Comparison of ENCODE assay signal across 1 cellular context in genomic region chr10:75209325-75210192, GRCh38.
A peak's percentile ranks its signal among the peaks of the same experiment; 100 is the strongest.
TF ChIP-seq lines count a peak whose summit lies in the region.

No MANE protein-coding gene starts in this region.

TF ChIP-seq in K562, 482 proteins besides CTCF, POLR2A, EP300 and RAD21 (continued from another document and continues in another):
- TF ChIP-seq ZBTB26 (CRISPR knock-in tag; IDR thresholded peaks at IDR 0.05): no peak
- TF ChIP-seq ZBTB11 (CRISPR knock-in tag; IDR thresholded peaks at IDR 0.05): peak in 1 of 3 experiments; percentile 80; a peak in 2 of 6 replicates
- no peak for TF ChIP-seq SAFB (IDR thresholded peaks at IDR 0.05; ENCODE audit: borderline replicate concordance, low read depth, low read length)
- TF ChIP-seq ZFP1 (CRISPR knock-in tag; IDR thresholded peaks at IDR 0.05): 0 out of 2 replicates have a peak, but pooled peaks have one; percentile 56
- TF ChIP-seq MGA (IDR thresholded peaks at IDR 0.05): peak; percentile 92
- peak; percentile 42; the same call in 1 of the 2 replicates for TF ChIP-seq GABPA (tag; conservative IDR thresholded peaks at IDR 0.05; ENCODE audit: low read depth)
- no peak for TF ChIP-seq MCM2 (IDR thresholded peaks at IDR 0.05; ENCODE audit: low read depth)
- TF ChIP-seq NUFIP1 (IDR thresholded peaks at IDR 0.05; ENCODE audit: partially characterized antibody): peak; percentile 93
- TF ChIP-seq RBM34 (IDR thresholded peaks at IDR 0.05; ENCODE audit: borderline replicate concordance, insufficient read depth, low read length): no peak
- TF ChIP-seq PTTG1 (tag; IDR thresholded peaks at IDR 0.05; ENCODE audit: low read depth): peak; percentile 89
- no peak for TF ChIP-seq FOXM1 (IDR thresholded peaks at IDR 0.05; ENCODE audit: low read depth)
- TF ChIP-seq FOXM1 (CRISPR knock-in tag; IDR thresholded peaks at IDR 0.05; ENCODE audit: low read depth): no peak
- TF ChIP-seq E2F8 (IDR thresholded peaks at IDR 0.05; ENCODE audit: low read depth, partially characterized antibody): no peak
- no peak for TF ChIP-seq CHD7 (IDR thresholded peaks at IDR 0.05; ENCODE audit: low read depth, low read length)
- no peak for TF ChIP-seq NCOA4 (IDR thresholded peaks at IDR 0.05; ENCODE audit: partially characterized antibody)
- TF ChIP-seq HSF4 (CRISPR knock-in tag; IDR thresholded peaks at IDR 0.05; ENCODE audit: borderline replicate concordance): peak; percentile 84; the same call in 1 of the 2 replicates
- no peak for TF ChIP-seq SREBF2 (CRISPR knock-in tag; IDR thresholded peaks at IDR 0.05)
